In genomic region chr1:227070638-227071285, GRCh38 we compare ENCODE assay signal across 24 cellular contexts.
DNase-seq lines count a peak whose midpoint lies in the region; ATAC-seq, FAIRE-seq and TF ChIP-seq lines count a peak whose summit lies in the region.
"Had no signal": no experiment of that assay in that cellular context is flagged by ENCODE, and none has a peak within 500 bp of the region (broad histone marks: within the 10 kb centered on the region; RNA-seq: fewer than 3 reads in every experiment).

No MANE protein-coding gene starts in this region.

- no peak for ATAC-seq in IMR-90 (ENCODE audit: low read depth)
- ATAC-seq in GM18858 (IDR thresholded peaks at IDR 0.05; ENCODE audit: unreplicated experiment), result no peak
- no peak for ATAC-seq in GM21786 (IDR thresholded peaks at IDR 0.05; ENCODE audit: unreplicated experiment)
- no peak for ATAC-seq in GM21528 (IDR thresholded peaks at IDR 0.05; ENCODE audit: low FRiP score, unreplicated experiment)
- ATAC-seq: GM12878, PC-3 had no signal

- DNase-seq in EH (ENCODE audit: low read depth) (peak; percentile 6), IMR-90 (no peak), fibroblast of peridontal ligament (ENCODE audit: extremely low read depth) (peak; percentile 12), NCI-H187 (lab: John Stamatoyannopoulos, UW) (no peak)
- DNase-seq: CD4-positive, alpha-beta T cell; COR-L47; DMS79; KBM-7; NCI-H1092; NCI-H1436; NCI-H1930; NCI-H226; NCI-H524; NCI-H82; PC-3; RPMI8226; SHP77; SW 1271 had no signal

- no TSS peak for BruUV-seq in IMR-90 (replicated peaks; lab: Mats Ljungman, UMichigan)

- no peak overlapping the region for H2AK5ac ChIP-seq in IMR-90 (ENCODE audit: low read depth, low read length)

- H3K79me1 ChIP-seq in IMR-90 (ENCODE audit: low read depth in 1 of 2, low read length in 2 of 2), result no peaks in the 10 kb centered on the region

- no peak overlapping the region for H3K4ac ChIP-seq in IMR-90 (ENCODE audit: low read depth, low read length)

- H4K20me1 ChIP-seq in IMR-90 (ENCODE audit: insufficient read depth, low read length), result no peaks in the 10 kb centered on the region
- H4K20me1 ChIP-seq: BLaER1 had no signal

- no peak overlapping the region for H2BK20ac ChIP-seq in IMR-90 (ENCODE audit: low read depth, low read length)

- dilution Hi-C loops in IMR-90 (cut with HindIII; ENCODE audit: low sequenced_read_pairs, unreplicated experiment), result no loop called here

- no peak overlapping the region for H2BK120ac ChIP-seq in IMR-90 (ENCODE audit: low read depth, low read length)

- TF ChIP-seq CTCF in IMR-90 (conservative IDR thresholded peaks at IDR 0.05; ENCODE audit: low read depth, low read length), result no peak

- no peaks in the 10 kb centered on the region for H3K27me3 ChIP-seq in IMR-90 (ENCODE audit: control insufficient read depth, insufficient read depth, low read length)
- H3K27me3 ChIP-seq: BLaER1 had no signal

- no peak overlapping the region for H3K18ac ChIP-seq in IMR-90 (ENCODE audit: low read depth, low read length)

- no peak overlapping the region for H3K23ac ChIP-seq in IMR-90 (ENCODE audit: low read depth, low read length)

- POLR2A ChIA-PET in IMR-90 (lab: Charles Lee; ENCODE audit: unreplicated experiment), result no interaction called here

- H4K5ac ChIP-seq in IMR-90 (ENCODE audit: low read depth, low read length), result no peak overlapping the region

- no peak overlapping the region for H3K4me2 ChIP-seq in IMR-90 (ENCODE audit: low read depth, low read length)
- H3K4me2 ChIP-seq: BLaER1 had no signal

- H4K8ac ChIP-seq in IMR-90 (ENCODE audit: low read depth in 2 of 2, low read length in 2 of 2), result no peak overlapping the region

- intact Hi-C loops in IMR-90 (cut with micrococcal nuclease), result loop anchor here (5.0 kb wide), 1 partner anchor 42 kb away; no protein-coding TSS in a partner anchor

- FAIRE-seq in TTC549 (lab: Jason Lieb, UNC), result peak; percentile 28
- FAIRE-seq: GM12878 had no signal

- no peak overlapping the region for H3K14ac ChIP-seq in IMR-90 (replicated peaks; ENCODE audit: low read depth, low read length)

- in situ Hi-C loops in IMR-90 (cut with MboI; ENCODE audit: low sequenced_read_pairs), result no loop called here

- H3K9me1 ChIP-seq in IMR-90 (ENCODE audit: insufficient read depth, low read length), result no peaks in the 10 kb centered on the region

- no peak overlapping the region for H2AFZ ChIP-seq in IMR-90 (replicated peaks; ENCODE audit: low read length, poor library complexity)

- WGBS in IMR-90 (ENCODE audit: extremely low coverage in 2 of 2, insufficient read length in 1 of 2), 2 experiments, result 80 to 100% methylated on average over 1 of the region's 4 CpGs

- H2BK15ac ChIP-seq in IMR-90 (ENCODE audit: low read depth, low read length), result no peak overlapping the region

- H2BK5ac ChIP-seq in IMR-90 (ENCODE audit: low read depth, low read length, poor library complexity, severe bottlenecking), result no peak overlapping the region

- H3K9ac ChIP-seq in IMR-90 (ENCODE audit: low read depth, low read length), result no peak overlapping the region
- H3K9ac ChIP-seq: BLaER1 had no signal

- no peak overlapping the region for H2AK9ac ChIP-seq in IMR-90 (replicated peaks; ENCODE audit: low read depth, low read length, poor library complexity)

- H4K91ac ChIP-seq in IMR-90 (ENCODE audit: insufficient read depth, low read depth, low read length), result no peak overlapping the region

- no peak overlapping the region for H3K27ac ChIP-seq in IMR-90 (ENCODE audit: insufficient read depth, low read length)
- H3K27ac ChIP-seq: BLaER1 had no signal

- no peak for TF ChIP-seq POLR2A in IMR-90 (IDR thresholded peaks at IDR 0.05; ENCODE audit: low read depth, low read length)

- no peak for TF ChIP-seq RAD21 in IMR-90 (IDR thresholded peaks at IDR 0.05; ENCODE audit: low read length)

- no peak overlapping the region for H3K56ac ChIP-seq in IMR-90 (ENCODE audit: extremely low read depth, insufficient read depth, low read length)

- no peaks in the 10 kb centered on the region for H3K9me3 ChIP-seq in IMR-90 (ENCODE audit: control insufficient read depth, insufficient read depth, low read length)
- H3K9me3 ChIP-seq: BLaER1 had no signal

- peaks cover 3% of the 10 kb centered on the region; the same call in 1 of the 2 replicates for H3K36me3 ChIP-seq in IMR-90 (ENCODE audit: control insufficient read depth, insufficient read depth, low read length)
- H3K36me3 ChIP-seq: BLaER1 had no signal

- CTCF ChIA-PET in IMR-90 (lab: Yijun Ruan, JAX), result no interaction called here

- H3K4me3 ChIP-seq in IMR-90 (ENCODE audit: insufficient read depth, low read depth, low read length), result no peak overlapping the region
- H3K4me3 ChIP-seq: BLaER1, GM12878 had no signal

- 0 out of 2 replicates have a peak, but pooled peaks cover 2% of the 10 kb centered on the region for H3K4me1 ChIP-seq in IMR-90 (ENCODE audit: control insufficient read depth, insufficient read depth, low read length)
- H3K4me1 ChIP-seq: BLaER1 had no signal

TF ChIP-seq in IMR-90, 13 proteins besides CTCF, POLR2A, EP300 and RAD21:
- TF ChIP-seq CEBPB (IDR thresholded peaks at IDR 0.05; ENCODE audit: low read depth, low read length), result peak; percentile 65
- no peak for TF ChIP-seq SMC3 (IDR thresholded peaks at IDR 0.05; ENCODE audit: low read depth, low read length)

Comparison
In these comparisons a context has a peak if more than half of its experiments do, and no peak if none do; other contexts are left out.
1. DNase-seq: peak in EH (single experiment) and fibroblast of peridontal ligament (single experiment); none in IMR-90 (single experiment) and NCI-H187 (0 of 2).